ENCODE assay signal across 37 cellular contexts in genomic region chr20:4132956-4133355, GRCh38. TPM values are rescaled to one million over a fixed set of nuclear protein-coding genes. Genes with fewer than 3 reads are reported as not detected.
"Had no signal": no experiment of that assay in that cellular context is flagged by ENCODE, and none has a peak within 500 bp of the region (broad histone marks: within the 10 kb centered on the region; RNA-seq: fewer than 3 reads in every experiment).

No MANE protein-coding gene starts in this region.

- H3K27ac ChIP-seq: adrenal gland, body of pancreas, brain microvascular endothelial cell, breast epithelium, VCaP had no signal

- H3K4me1 ChIP-seq: breast epithelium had no signal

- ATAC-seq: activated CD8-positive, alpha-beta T cell treated with anti-CD3 and anti-CD28 coated beads for 36 hours; activated naive CD4-positive, alpha-beta T cell treated with anti-CD3 and anti-CD28 coated beads, Interleukin-2, amount 50 U/mL, for 72 hours; activated T-cell treated with anti-CD3 and anti-CD28 coated beads, Interleukin-2, amount 50 U/mL, for 4 hours; activated T-cell treated with anti-CD3 and anti-CD28 coated beads, Interleukin-2, amount 50 U/mL, for 72 hours; body of pancreas had no signal

- H3K36me3 Mint-ChIP-seq: activated CD4-positive, alpha-beta memory T cell treated with anti-CD3 and anti-CD28 coated beads for 36 hours; activated naive CD4-positive, alpha-beta T cell treated with anti-CD3 and anti-CD28 coated beads, Interleukin-2, amount 50 U/mL, for 72 hours; activated naive CD8-positive, alpha-beta T cell treated with anti-CD3 and anti-CD28 coated beads for 36 hours had no signal

- H3K36me3 ChIP-seq: adrenal gland, brain microvascular endothelial cell, breast epithelium had no signal

- H3K4me1 Mint-ChIP-seq: activated B cell treated with CpG ODN at 0.5 μM for 24 hours; central memory CD8-positive, alpha-beta T cell had no signal

- H3K9me3 Mint-ChIP-seq: activated B cell treated with CpG ODN at 0.5 μM for 24 hours; activated CD4-positive, alpha-beta memory T cell treated with anti-CD3 and anti-CD28 coated beads for 36 hours; activated CD8-positive, alpha-beta T cell treated with anti-CD3 and anti-CD28 coated beads for 36 hours; activated naive CD4-positive, alpha-beta T cell treated with anti-CD3 and anti-CD28 coated beads for 36 hours; activated naive CD4-positive, alpha-beta T cell treated with anti-CD3 and anti-CD28 coated beads, Interleukin-2, amount 50 U/mL, for 72 hours; activated naive CD8-positive, alpha-beta T cell treated with anti-CD3 and anti-CD28 coated beads for 36 hours; activated T-cell treated with anti-CD3 and anti-CD28 coated beads, Interleukin-2, amount 50 U/mL, for 4 hours; activated T-cell treated with anti-CD3 and anti-CD28 coated beads, Interleukin-2, amount 50 U/mL, for 72 hours; central memory CD8-positive, alpha-beta T cell had no signal

- H3K4me3 Mint-ChIP-seq: activated B cell treated with CpG ODN at 0.5 μM for 24 hours; activated CD4-positive, alpha-beta memory T cell treated with anti-CD3 and anti-CD28 coated beads for 36 hours; activated CD4-positive, alpha-beta T cell treated with anti-CD3 and anti-CD28 coated beads, Interleukin-2, amount 10 ng/mL, durations not matched to agents 24 days and 14 days; activated CD8-positive, alpha-beta T cell treated with anti-CD3 and anti-CD28 coated beads for 36 hours; activated naive CD4-positive, alpha-beta T cell treated with anti-CD3 and anti-CD28 coated beads for 36 hours; activated naive CD8-positive, alpha-beta T cell treated with anti-CD3 and anti-CD28 coated beads for 36 hours; activated T-cell treated with anti-CD3 and anti-CD28 coated beads, Interleukin-2, amount 50 U/mL, for 4 hours; activated T-cell treated with anti-CD3 and anti-CD28 coated beads, Interleukin-2, amount 50 U/mL, for 72 hours; activated T-helper 1 cell treated with anti-CD3 and anti-CD28 coated beads, Interleukin-12 subunit alpha, Interleukin-12 subunit beta, Interleukin-2, Interleukin-4 antibody, amounts not matched to agents 30 ng/mL and 10 ng/mL and 1 ng/mL, durations not matched to agents 14 hours and 24 hours and 36 hours; central memory CD8-positive, alpha-beta T cell; T-helper 1 cell treated with Interleukin-12 subunit alpha and Interleukin-12 subunit beta and Interleukin-4 antibody, amounts not matched to agents 30 μg/mL and 1 μg/mL, for 36 hours; T-helper 2 cell treated with Interferon-gamma antibody and Interleukin-4, amounts not matched to agents 5 μg/mL and 100 μg/mL, for 36 hours had no signal

- H3K27me3 ChIP-seq: brain microvascular endothelial cell, breast epithelium had no signal

- H3K9me3 ChIP-seq: adrenal gland, body of pancreas, breast epithelium had no signal

- H3K4me3 ChIP-seq: adrenal gland, body of pancreas, breast epithelium had no signal

- FAIRE-seq: astrocyte, TTC549 had no signal

- H3K27ac Mint-ChIP-seq: activated B cell treated with CpG ODN at 0.5 μM for 24 hours; activated CD4-positive, alpha-beta memory T cell treated with anti-CD3 and anti-CD28 coated beads for 36 hours; activated CD8-positive, alpha-beta T cell treated with anti-CD3 and anti-CD28 coated beads for 36 hours; activated naive CD4-positive, alpha-beta T cell treated with anti-CD3 and anti-CD28 coated beads for 36 hours; activated naive CD4-positive, alpha-beta T cell treated with anti-CD3 and anti-CD28 coated beads, Interleukin-2, amount 50 U/mL, for 72 hours; activated naive CD8-positive, alpha-beta T cell treated with anti-CD3 and anti-CD28 coated beads for 36 hours; activated T-cell treated with anti-CD3 and anti-CD28 coated beads, Interleukin-2, amount 50 U/mL, for 72 hours had no signal

- DNase-seq: activated B cell treated with CpG ODN at 0.5 μM for 24 hours; activated CD4-positive, alpha-beta memory T cell treated with anti-CD3 and anti-CD28 coated beads for 36 hours; activated CD4-positive, alpha-beta T cell treated with anti-CD3 and anti-CD28 coated beads for 4 hours; activated CD4-positive, alpha-beta T cell treated with anti-CD3 and anti-CD28 coated beads, Interleukin-2, amount 10 ng/mL, durations not matched to agents 24 days and 14 days; activated CD4-positive, alpha-beta T cell treated with anti-CD3 and anti-CD28 coated beads, Interleukin-2, amount 50 U/mL, for 1 hour; activated CD4-positive, alpha-beta T cell treated with anti-CD3 and anti-CD28 coated beads, Interleukin-2, amount 50 U/mL, for 4 hours; activated CD4-positive, CD25-positive, alpha-beta regulatory T cell treated with anti-CD3 and anti-CD28 coated beads, Interleukin-2, amount 50 U/mL, for 72 hours; activated CD8-positive, alpha-beta memory T cell treated with anti-CD3 and anti-CD28 coated beads, Interleukin-2, amount 50 U/mL, for 4 hours; activated CD8-positive, alpha-beta T cell treated with anti-CD3 and anti-CD28 coated beads for 36 hours; activated effector memory CD4-positive, alpha-beta T cell treated with anti-CD3 and anti-CD28 coated beads, Interleukin-2, amount 50 U/mL, for 16 hours; activated gamma-delta T cell treated with Interleukin-2 at 50 U/mL for 16 hours; activated naive CD4-positive, alpha-beta T cell; activated naive CD4-positive, alpha-beta T cell treated with anti-CD3 and anti-CD28 coated beads for 36 hours; activated naive CD4-positive, alpha-beta T cell treated with anti-CD3 and anti-CD28 coated beads, Interleukin-2, amount 50 U/mL, for 16 hours; activated naive CD8-positive, alpha-beta T cell treated with anti-CD3 and anti-CD28 coated beads for 36 hours; activated T-cell treated with anti-CD3 and anti-CD28 coated beads for 4 hours; activated T-cell treated with anti-CD3 and anti-CD28 coated beads, Interleukin-2, amount 50 U/mL, for 1 hour; activated T-cell treated with anti-CD3 and anti-CD28 coated beads, Interleukin-2, amount 50 U/mL, for 4 hours; activated T-cell treated with anti-CD3 and anti-CD28 coated beads, Interleukin-2, amount 50 U/mL, for 72 hours; adrenal gland; amniotic stem cell; aorta; body of pancreas; brain microvascular endothelial cell; cerebellar nuclear complex; T-helper 1 cell; T-helper 2 cell; T-helper 9 cell had no signal

- H3K27me3 Mint-ChIP-seq: activated CD4-positive, alpha-beta T cell treated with anti-CD3 and anti-CD28 coated beads, Interleukin-2, amount 10 ng/mL, durations not matched to agents 24 days and 14 days had no signal

RNA-seq across cellular contexts. Expression of gene SMOX, which starts 15.7 kb away (rescaled TPM):
- total RNA-seq: activated B cell treated with CpG ODN at 0.5 μM for 24 hours had no signal
